14 cellular contexts compared by ENCODE assay signal in the genomic region with DNA sequence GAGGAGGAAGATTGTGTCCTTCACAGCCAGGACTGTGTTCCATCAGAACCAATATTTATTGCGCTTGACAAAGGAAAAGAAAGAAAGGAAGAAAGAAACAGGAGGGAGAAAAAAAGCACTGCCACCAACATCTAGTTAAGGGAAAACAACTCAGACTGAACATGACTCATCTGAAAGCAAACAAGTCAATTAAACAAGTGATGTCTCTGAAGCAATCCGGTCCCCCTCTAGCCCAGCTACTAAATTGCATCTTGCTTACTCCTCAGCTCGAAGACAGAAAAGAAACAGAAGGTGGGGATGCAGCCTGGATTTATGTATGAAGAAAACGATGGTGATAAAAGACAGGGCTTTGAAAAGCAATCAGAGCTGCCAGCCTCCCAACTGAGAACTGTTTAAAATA.
DNase-seq lines count a peak whose midpoint lies in the region; ATAC-seq and TF ChIP-seq lines count a peak whose summit lies in the region.
"Had no signal": no experiment of that assay in that cellular context is flagged by ENCODE, and none has a peak within 500 bp of the region (broad histone marks: within the 10 kb centered on the region; RNA-seq: fewer than 3 reads in every experiment).

No MANE protein-coding gene starts in this region.

- H3K27ac ChIP-seq in A673 (ENCODE audit: low read depth, low read length, poor library complexity, severe bottlenecking) (no peak overlapping the region), PC-3 (ENCODE audit: low read length) (no peak overlapping the region)
- H3K27ac ChIP-seq: BLaER1 treated with 17β-estradiol and CSF1 and Interleukin-3, amounts not matched to agents 10 nM and 100 nM; coronary artery; ovary had no signal

- BruUV-seq in A673 (replicated peaks; lab: Mats Ljungman, UMichigan) (no TSS peak), PC-3 (replicated peaks; lab: Mats Ljungman, UMichigan) (no TSS peak)

- H3K36me3 ChIP-seq in A673 (ENCODE audit: insufficient read depth, low read length, poor library complexity, severe bottlenecking): no peaks in the 10 kb centered on the region
- H3K36me3 ChIP-seq in PC-3 (ENCODE audit: low read depth, low read length): no peaks in the 10 kb centered on the region
- H3K36me3 ChIP-seq: BLaER1 treated with 17β-estradiol and CSF1 and Interleukin-3, amounts not matched to agents 10 nM and 100 nM; ovary had no signal

- TF ChIP-seq CTCF in A673 (conservative IDR thresholded peaks at IDR 0.05; ENCODE audit: low read depth, low read length) (no peak), PC-3 (conservative IDR thresholded peaks at IDR 0.05; ENCODE audit: low read depth, low read length) (no peak), foreskin fibroblast (IDR thresholded peaks at IDR 0.05; ENCODE audit: low read depth, low read length) (no peak), GM10248 (IDR thresholded peaks at IDR 0.05; ENCODE audit: control extremely low read depth, extremely low read depth, low read depth, missing control alignments) (no peak)

- no peak overlapping the region for H3K4me3 ChIP-seq in A673 (ENCODE audit: low read depth, low read length, poor library complexity, severe bottlenecking)
- H3K4me3 ChIP-seq in PC-3 (ENCODE audit: low read length): no peak overlapping the region
- H3K4me3 ChIP-seq in foreskin fibroblast (ENCODE audit: low read depth in 1 of 2, low read length in 2 of 2): no peak overlapping the region
- H3K4me3 ChIP-seq: BLaER1 treated with 17β-estradiol and CSF1 and Interleukin-3, amounts not matched to agents 10 nM and 100 nM; coronary artery; ovary had no signal

- no peaks in the 10 kb centered on the region for H3K79me2 ChIP-seq in PC-3 (ENCODE audit: low read length)

- CTCF ChIA-PET in A673 (lab: Charles Lee) (no interaction called here), PC-3 (lab: Charles Lee) (no interaction called here), GM10248 (lab: Yijun Ruan, JAX) (interaction anchor here (1.3 kb wide), 1 partner anchor 10 kb away, joined by 3 read pairs; no protein-coding TSS in a partner anchor)

- intact Hi-C loops in A673 (cut with micrococcal nuclease; ENCODE audit: unreplicated experiment) (no loop called here), PC-3 (cut with micrococcal nuclease) (no loop called here)

- H3K27me3 ChIP-seq in A673 (replicated peaks; ENCODE audit: insufficient read depth, low read depth, low read length, poor library complexity) (no peaks in the 10 kb centered on the region), PC-3 (ENCODE audit: low read length) (peaks cover 7% of the 10 kb centered on the region; the same call in 1 of the 2 replicates)
- H3K27me3 ChIP-seq: BLaER1 treated with 17β-estradiol and CSF1 and Interleukin-3, amounts not matched to agents 10 nM and 100 nM; ovary had no signal

- no peak overlapping the region for H3K9ac ChIP-seq in PC-3 (ENCODE audit: low read length)
- H3K9ac ChIP-seq: BLaER1 treated with 17β-estradiol and CSF1 and Interleukin-3, amounts not matched to agents 10 nM and 100 nM had no signal

- H3K4me1 ChIP-seq in A673 (ENCODE audit: insufficient read depth, low read length, poor library complexity, severe bottlenecking) (peaks cover under 1% of the 10 kb centered on the region), PC-3 (ENCODE audit: insufficient read depth, low read length) (no peaks in the 10 kb centered on the region)
- H3K4me1 ChIP-seq: BLaER1 treated with 17β-estradiol and CSF1 and Interleukin-3, amounts not matched to agents 10 nM and 100 nM had no signal

- no peak overlapping the region for H3K4me2 ChIP-seq in PC-3 (ENCODE audit: low read length)
- H3K4me2 ChIP-seq: BLaER1 treated with 17β-estradiol and CSF1 and Interleukin-3, amounts not matched to agents 10 nM and 100 nM had no signal

- POLR2A ChIA-PET in A673 (lab: Charles Lee; ENCODE audit: low non-redundant PET): no interaction called here
- POLR2A ChIA-PET in PC-3 (lab: Charles Lee; ENCODE audit: unreplicated experiment): interaction anchor here (0.6 kb wide), 1 partner anchor 261 kb away, joined by 5 read pairs; no protein-coding TSS in a partner anchor
- POLR2A ChIA-PET in GM10248 (lab: Yijun Ruan, JAX): no interaction called here

- H4K20me1 ChIP-seq in PC-3 (ENCODE audit: low read length): no peaks in the 10 kb centered on the region
- H4K20me1 ChIP-seq: BLaER1 treated with 17β-estradiol and CSF1 and Interleukin-3, amounts not matched to agents 10 nM and 100 nM had no signal

- H2AFZ ChIP-seq in PC-3 (ENCODE audit: low read length): no peak overlapping the region

- DNase-seq in A673 (ENCODE audit: low spot score) (peak; percentile 35), GM04504 (ENCODE audit: low read depth) (peak; percentile 22), PC-3 (peak; percentile 55), foreskin fibroblast (peak; percentile 41 to 73), occipital lobe (lab: John Stamatoyannopoulos, UW) (no peak), midbrain (lab: John Stamatoyannopoulos, UW) (no peak), GM10248 (ENCODE audit: extremely low spot score) (no peak), SW 1271 (lab: John Stamatoyannopoulos, UW) (no peak)
- DNase-seq: activated CD4-positive, alpha-beta memory T cell treated with anti-CD3 and anti-CD28 coated beads, Interleukin-2, amount 10 ng/mL, durations not matched to agents 7 days and 5 days; GF-D8; ovary; T-helper 17 cell had no signal

- peak; percentile 93 for ATAC-seq in PC-3
- ATAC-seq: T-helper 17 cell had no signal

- no peaks in the 10 kb centered on the region for H3K9me3 ChIP-seq in A673 (ENCODE audit: low read depth, low read length, poor library complexity, severe bottlenecking)
- H3K9me3 ChIP-seq in PC-3 (ENCODE audit: low read length): no peaks in the 10 kb centered on the region
- H3K9me3 ChIP-seq: BLaER1 treated with 17β-estradiol and CSF1 and Interleukin-3, amounts not matched to agents 10 nM and 100 nM; ovary had no signal

- H3K9me2 ChIP-seq in PC-3 (replicated peaks; ENCODE audit: low read length): no peaks in the 10 kb centered on the region

- no peaks in the 10 kb centered on the region for H3F3A ChIP-seq in PC-3 (ENCODE audit: low read length, unreplicated experiment)

Comparison
In these comparisons a context has a peak if more than half of its experiments do, and no peak if none do; other contexts are left out.
1. DNase-seq: peak in A673 (single experiment), GM04504 (single experiment), PC-3 (single experiment) and foreskin fibroblast (2 of 2); none in occipital lobe (single experiment), midbrain (single experiment), GM10248 (single experiment) and SW 1271 (0 of 2).